ENCODE assay signal across 1 cellular context in genomic region chr15:93477188-93477587, GRCh38.
A peak's percentile ranks its signal among the peaks of the same experiment; 100 is the strongest.
TF ChIP-seq lines count a peak whose summit lies in the region.

No MANE protein-coding gene starts in this region.

TF ChIP-seq in H1, 55 proteins besides CTCF, POLR2A, EP300 and RAD21:
- TF ChIP-seq ATF2 (IDR thresholded peaks at IDR 0.05; ENCODE audit: low read length) (peak; percentile 50; the same call in 1 of the 2 replicates), CBX5 (IDR thresholded peaks at IDR 0.05; ENCODE audit: low read depth, low read length) (no peak), BACH1 (IDR thresholded peaks at IDR 0.05; ENCODE audit: low read length) (no peak), BRCA1 (IDR thresholded peaks at IDR 0.05; ENCODE audit: low read depth, low read length) (no peak), PHF8 (conservative IDR thresholded peaks at IDR 0.05; ENCODE audit: low read depth, low read length) (no peak), NANOG (IDR thresholded peaks at IDR 0.05; ENCODE audit: insufficient read depth, low read depth, low read length, poor library complexity, severe bottlenecking) (peak; percentile 91), E2F6 (IDR thresholded peaks at IDR 0.05) (peak; percentile 57; the same call in 1 of the 2 replicates), HDAC2 (IDR thresholded peaks at IDR 0.05; ENCODE audit: borderline replicate concordance in 1 of 2, low read depth in 2 of 2, low read length in 2 of 2) (peak in 1 of 2 experiments; percentile 41; a peak in 2 of 4 replicates), CEBPB (IDR thresholded peaks at IDR 0.05; ENCODE audit: low read depth, low read length) (no peak), EGR1 (IDR thresholded peaks at IDR 0.05; ENCODE audit: borderline replicate concordance, low read depth, low read length) (no peak), TEAD4 (IDR thresholded peaks at IDR 0.05; ENCODE audit: low read depth, low read length) (peak; percentile 72), USF2 (IDR thresholded peaks at IDR 0.05; ENCODE audit: low read length) (peak; percentile 37; the same call in 1 of the 2 replicates), JUN (IDR thresholded peaks at IDR 0.05; ENCODE audit: low read depth, low read length) (no peak), BCL11A (IDR thresholded peaks at IDR 0.05; ENCODE audit: low read depth in 2 of 2, low read length in 2 of 2) (no peak), GTF2F1 (IDR thresholded peaks at IDR 0.05; ENCODE audit: borderline replicate concordance, low read depth, low read length) (no peak), KDM1A (IDR thresholded peaks at IDR 0.05; ENCODE audit: borderline replicate concordance, low read length) (peak; percentile 67; the same call in 1 of the 2 replicates), POU5F1 (IDR thresholded peaks at IDR 0.05; ENCODE audit: low read depth, low read length) (peak; percentile 34; the same call in 1 of the 2 replicates), JUND (IDR thresholded peaks at IDR 0.05; ENCODE audit: low read length) (0 out of 2 replicates have a peak, but pooled peaks have one; percentile 3), CHD7 (IDR thresholded peaks at IDR 0.05; ENCODE audit: insufficient replicate concordance, low read length) (peak; percentile 75), MAX (IDR thresholded peaks at IDR 0.05) (peak; percentile 75), TCF12 (IDR thresholded peaks at IDR 0.05; ENCODE audit: low read depth, low read length) (0 out of 2 replicates have a peak, but pooled peaks have one; percentile 39), YY1 (IDR thresholded peaks at IDR 0.05; ENCODE audit: low read depth, low read length) (no peak; the same call in 1 of the 2 replicates)
TF ChIP-seq in H1: peak in this region for 12.
